In the genomic region with DNA sequence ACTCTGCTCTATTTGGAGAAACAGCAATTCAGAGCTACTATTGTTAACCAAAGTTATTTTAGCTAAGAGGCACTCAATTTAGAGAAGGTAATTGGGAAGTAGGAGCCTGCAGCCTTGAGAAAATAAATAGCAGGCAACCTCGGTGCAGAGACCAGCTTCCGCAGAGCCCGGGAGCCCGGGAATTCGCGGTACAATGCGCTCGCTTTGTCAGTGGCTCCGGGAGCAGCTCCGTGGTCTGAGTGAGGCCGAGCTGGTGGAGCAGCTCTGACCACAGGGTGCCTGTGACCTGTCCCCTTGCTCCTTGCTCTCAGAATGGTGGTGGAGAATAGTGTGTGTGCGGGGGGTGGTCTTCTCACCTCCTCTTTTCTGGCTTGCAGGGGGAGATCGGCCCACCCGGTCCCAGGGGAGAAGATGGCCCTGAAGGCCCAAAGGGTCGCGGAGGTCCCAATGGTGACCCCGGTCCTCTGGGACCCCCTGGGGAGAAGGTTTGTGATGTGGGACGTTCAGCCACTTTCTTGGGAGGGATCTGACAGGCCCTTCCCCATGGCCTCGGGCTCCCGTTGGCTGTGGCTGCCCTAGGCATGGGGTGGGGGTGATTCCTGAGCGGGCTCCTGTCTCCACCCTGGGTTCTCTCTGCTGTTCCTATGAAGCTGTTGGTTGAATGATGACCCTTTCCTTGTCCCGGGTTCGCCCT, we compare ENCODE assay signal across 12 cellular contexts.
"Had no signal": no experiment of that assay in that cellular context is flagged by ENCODE, and none has a peak within 500 bp of the region (broad histone marks: within the 10 kb centered on the region; RNA-seq: fewer than 3 reads in every experiment).

No MANE protein-coding gene starts in this region.

- H3K27me3 ChIP-seq: ascending aorta, ovary, upper lobe of right lung had no signal

- H3K9me3 ChIP-seq: ascending aorta, ovary, suprapubic skin, upper lobe of right lung had no signal

- H3K4me3 ChIP-seq: ascending aorta, ovary, skin epidermis, suprapubic skin, upper lobe of right lung had no signal

- H3K4me1 ChIP-seq: ascending aorta had no signal

- H3K27ac ChIP-seq: ascending aorta, ovary, upper lobe of right lung had no signal

- H3K36me3 ChIP-seq: ovary, upper lobe of right lung had no signal

- DNase-seq: activated CD4-positive, alpha-beta T cell treated with anti-CD3 and anti-CD28 coated beads for 48 hours; activated CD8-positive, alpha-beta memory T cell treated with anti-CD3 and anti-CD28 coated beads, Interleukin-2, amount 50 U/mL, for 48 hours; activated CD8-positive, alpha-beta T cell treated with anti-CD3 and anti-CD28 coated beads, Interleukin-2, amount 10 ng/mL, durations not matched to agents 7 days and 5 days; activated naive CD4-positive, alpha-beta T cell; activated naive CD8-positive, alpha-beta T cell treated with anti-CD3 and anti-CD28 coated beads, Interleukin-2, amount 50 U/mL, for 24 hours; glutamatergic neuron; stimulated activated naive B cell treated with anti-CD40 and anti-IgM and Interleukin-4, amounts not matched to agents 10 μg/mL and 1 μg/mL and 100 μg/mL, for 72 hours; upper lobe of right lung had no signal
